ENCODE assay signal across 11 cellular contexts in genomic region chr10:71714592-71714991, GRCh38. TPM values are rescaled to one million over a fixed set of nuclear protein-coding genes. Genes with fewer than 3 reads are reported as not detected.
DNase-seq lines count a peak whose midpoint lies in the region; ATAC-seq and TF ChIP-seq lines count a peak whose summit lies in the region.
"Had no signal": no experiment of that assay in that cellular context is flagged by ENCODE, and none has a peak within 500 bp of the region (broad histone marks: within the 10 kb centered on the region; RNA-seq: fewer than 3 reads in every experiment).

No MANE protein-coding gene starts in this region.

- no peaks in the 10 kb centered on the region for H3K36me3 Mint-ChIP-seq in activated T-helper 2 cell treated with anti-CD3 and anti-CD28 coated beads, Interferon-gamma antibody, Interleukin-2, Interleukin-4, amounts not matched to agents 10 μg/mL and 5 μg/mL and 100 μg/mL, durations not matched to agents 14 hours and 24 hours and 36 hours (ENCODE audit: low read depth)
- H3K36me3 Mint-ChIP-seq in stimulated activated naive B cell treated with anti-CD40 and anti-IgM and Interleukin-4, amounts not matched to agents 10 μg/mL and 1 μg/mL and 100 μg/mL, for 72 hours: no peaks in the 10 kb centered on the region

- TF ChIP-seq CTCF in HL-60 (IDR thresholded peaks at IDR 0.05; ENCODE audit: insufficient read depth, low read length): no peak
- TF ChIP-seq CTCF in left lung (IDR thresholded peaks at IDR 0.05): no peak

- H3K27ac Mint-ChIP-seq in activated T-helper 2 cell treated with anti-CD3 and anti-CD28 coated beads, Interferon-gamma antibody, Interleukin-2, Interleukin-4, amounts not matched to agents 10 μg/mL and 5 μg/mL and 100 μg/mL, durations not matched to agents 14 hours and 24 hours and 36 hours: peak overlapping the region; percentile 99
- H3K27ac Mint-ChIP-seq in stimulated activated naive B cell treated with anti-CD40 and anti-IgM and Interleukin-4, amounts not matched to agents 10 μg/mL and 1 μg/mL and 100 μg/mL, for 72 hours: peak overlapping the region; percentile 75

- H3K4me1 ChIP-seq in left lung: peaks cover 27 to 53% of the 10 kb centered on the region in 2 donors

- no peaks in the 10 kb centered on the region for H3K27me3 Mint-ChIP-seq in activated T-helper 2 cell treated with anti-CD3 and anti-CD28 coated beads, Interferon-gamma antibody, Interleukin-2, Interleukin-4, amounts not matched to agents 10 μg/mL and 5 μg/mL and 100 μg/mL, durations not matched to agents 14 hours and 24 hours and 36 hours (ENCODE audit: low read depth)
- H3K27me3 Mint-ChIP-seq in stimulated activated naive B cell treated with anti-CD40 and anti-IgM and Interleukin-4, amounts not matched to agents 10 μg/mL and 1 μg/mL and 100 μg/mL, for 72 hours: no peaks in the 10 kb centered on the region

- H3K4me1 Mint-ChIP-seq in activated T-helper 2 cell treated with anti-CD3 and anti-CD28 coated beads, Interferon-gamma antibody, Interleukin-2, Interleukin-4, amounts not matched to agents 10 μg/mL and 5 μg/mL and 100 μg/mL, durations not matched to agents 14 hours and 24 hours and 36 hours (ENCODE audit: low read depth): peaks cover 32% of the 10 kb centered on the region
- peaks cover 30 to 47% of the 10 kb centered on the region in 2 donors for H3K4me1 Mint-ChIP-seq in stimulated activated naive B cell treated with anti-CD40 and anti-IgM and Interleukin-4, amounts not matched to agents 10 μg/mL and 1 μg/mL and 100 μg/mL, for 72 hours

- no peak for DNase-seq in HL-60 (ENCODE audit: low read depth in 1 of 2, low spot score in 1 of 2)
- DNase-seq in activated T-helper 2 cell treated with anti-CD3 and anti-CD28 coated beads, Interferon-gamma antibody, Interleukin-2, Interleukin-4, amounts not matched to agents 10 μg/mL and 5 μg/mL and 100 μg/mL, durations not matched to agents 14 hours and 24 hours and 36 hours (ENCODE audit: low spot score): no peak
- DNase-seq in left lung: no peak
- DNase-seq in stimulated activated naive B cell treated with anti-CD40 and anti-IgM and Interleukin-4, amounts not matched to agents 10 μg/mL and 1 μg/mL and 100 μg/mL, for 72 hours: no peak
- no peak for DNase-seq in dedifferentiated amniotic fluid mesenchymal stem cell (ENCODE audit: extremely low spot score)
- DNase-seq in SIG-M5 (lab: John Stamatoyannopoulos, UW): no peak
- DNase-seq in NCI-H2171 (lab: John Stamatoyannopoulos, UW): no peak
- DNase-seq: GOT3; NCI-H1092; stimulated activated CD4-positive, alpha-beta T cell treated with anti-CD3 and anti-CD28 coated beads, Interleukin-2, amount 100 ng/mL, for 48 hours had no signal

- no peaks in the 10 kb centered on the region for H3K36me3 ChIP-seq in left lung

- ATAC-seq in left lung: no peak
- no peak for ATAC-seq in stimulated activated naive B cell treated with anti-CD40 and anti-IgM and Interleukin-4, amounts not matched to agents 10 μg/mL and 1 μg/mL and 100 μg/mL, for 72 hours (replicated peaks)

- no peaks in the 10 kb centered on the region for H3K9me3 Mint-ChIP-seq in activated T-helper 2 cell treated with anti-CD3 and anti-CD28 coated beads, Interferon-gamma antibody, Interleukin-2, Interleukin-4, amounts not matched to agents 10 μg/mL and 5 μg/mL and 100 μg/mL, durations not matched to agents 14 hours and 24 hours and 36 hours
- no peaks in the 10 kb centered on the region for H3K9me3 Mint-ChIP-seq in stimulated activated naive B cell treated with anti-CD40 and anti-IgM and Interleukin-4, amounts not matched to agents 10 μg/mL and 1 μg/mL and 100 μg/mL, for 72 hours

- no peak overlapping the region for H3K4me3 Mint-ChIP-seq in activated T-helper 2 cell treated with anti-CD3 and anti-CD28 coated beads, Interferon-gamma antibody, Interleukin-2, Interleukin-4, amounts not matched to agents 10 μg/mL and 5 μg/mL and 100 μg/mL, durations not matched to agents 14 hours and 24 hours and 36 hours (ENCODE audit: low read depth)
- H3K4me3 Mint-ChIP-seq in stimulated activated naive B cell treated with anti-CD40 and anti-IgM and Interleukin-4, amounts not matched to agents 10 μg/mL and 1 μg/mL and 100 μg/mL, for 72 hours: no peak overlapping the region

- H3K27ac ChIP-seq in HL-60 (replicated peaks) (peak overlapping the region; percentile 95), left lung (peak overlapping the region; percentile 89 to 90)

- H3K27me3 ChIP-seq in HL-60 (ENCODE audit: insufficient read depth, poor library complexity, severe bottlenecking) (no peaks in the 10 kb centered on the region), left lung (no peaks in the 10 kb centered on the region)

- intact Hi-C loops in activated T-helper 2 cell treated with anti-CD3 and anti-CD28 coated beads, Interferon-gamma antibody, Interleukin-2, Interleukin-4, amounts not matched to agents 10 μg/mL and 5 μg/mL and 100 μg/mL, durations not matched to agents 14 hours and 24 hours and 36 hours (cut with micrococcal nuclease): loop anchor here (5.0 kb wide), 1 partner anchor 397 kb away; the partner anchor contains the start of gene SLC29A3
- intact Hi-C loops in left lung (cut with DNase I): no loop called here

- H3K4me3 ChIP-seq in HL-60 (replicated peaks; ENCODE audit: insufficient read depth, low read length) (0 out of 2 replicates have a peak overlapping the region, but pooled peaks have one; percentile 8), left lung (peak overlapping the region in 1 of 2 donors; percentile 12)

- no peaks in the 10 kb centered on the region for H3K9me3 ChIP-seq in left lung

RNA-seq across cellular contexts. Expression of gene C10orf105, which starts 5.0 kb away (rescaled TPM):
- 0.11 and 0.18 TPM in 2 replicates for total RNA-seq in activated T-helper 2 cell treated with anti-CD3 and anti-CD28 coated beads, Interferon-gamma antibody, Interleukin-2, Interleukin-4, amounts not matched to agents 10 μg/mL and 5 μg/mL and 100 μg/mL, durations not matched to agents 14 hours and 24 hours and 36 hours
- total RNA-seq in left lung: 1 to 10 TPM in 1 of 2 donors, under 1 TPM in 1; 0.17 to 1.0 TPM
- total RNA-seq: lung microvascular endothelial cell had no signal

RNA-seq across cellular contexts. Expression of gene VSIR, which starts 58.7 kb away (rescaled TPM):
- total RNA-seq in activated T-helper 2 cell treated with anti-CD3 and anti-CD28 coated beads, Interferon-gamma antibody, Interleukin-2, Interleukin-4, amounts not matched to agents 10 μg/mL and 5 μg/mL and 100 μg/mL, durations not matched to agents 14 hours and 24 hours and 36 hours: 56.5 and 61.9 TPM in 2 replicates
- 100 to 1,000 TPM in 1 of 2 donors, 10 to 100 TPM in 1; 46.7 to 133 TPM for total RNA-seq in left lung
